Comparison of ENCODE assay signal across 17 cellular contexts in the genomic region with DNA sequence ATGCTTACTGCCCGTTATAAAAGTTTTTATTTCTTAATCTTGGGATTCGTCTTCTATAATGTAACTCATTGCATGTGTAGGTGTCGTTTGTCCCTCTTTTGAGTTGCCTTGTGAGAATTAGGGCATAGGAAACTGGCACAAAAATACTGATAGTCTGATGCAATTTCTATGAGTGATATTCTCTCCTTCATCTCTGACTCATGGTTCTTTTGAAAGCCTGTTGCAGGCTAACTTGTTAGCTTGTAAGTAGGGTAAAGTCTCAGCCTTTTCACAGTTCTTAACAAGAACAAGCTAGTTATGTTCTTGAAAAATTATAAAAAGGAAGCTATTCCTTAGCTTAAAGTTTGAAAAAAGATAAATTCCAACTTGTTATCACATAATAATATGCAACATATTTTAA.
DNase-seq lines count a peak whose midpoint lies in the region; TF ChIP-seq lines count a peak whose summit lies in the region.
"Had no signal": no experiment of that assay in that cellular context is flagged by ENCODE, and none has a peak within 500 bp of the region (broad histone marks: within the 10 kb centered on the region; RNA-seq: fewer than 3 reads in every experiment).

No MANE protein-coding gene starts in this region.

- TF ChIP-seq CTCF in retinal pigment epithelial cell (conservative IDR thresholded peaks at IDR 0.05; ENCODE audit: low read depth, low read length), result no peak

- H3K4me3 ChIP-seq in retinal pigment epithelial cell (ENCODE audit: low read length), result no peak overlapping the region
- H3K4me3 ChIP-seq: adrenal gland, mucosa of descending colon, skin epidermis, thyroid gland had no signal

- DNase-seq in HT1080 (ENCODE audit: low read depth) (peak; percentile 50), RKO (ENCODE audit: low spot score) (peak; percentile 32), fibroblast of gingiva (ENCODE audit: low read depth) (peak; percentile 78), retinal pigment epithelial cell (ENCODE audit: low read depth) (peak; percentile 6), activated T-cell treated with anti-CD3 and anti-CD28 coated beads for 4 hours (no peak), NCI-H2081 (lab: John Stamatoyannopoulos, UW) (no peak), NCI-H2227 treated with DMSO at 0.1 percent for 48 hours (lab: John Stamatoyannopoulos, UW) (no peak)
- DNase-seq: activated CD8-positive, alpha-beta memory T cell treated with anti-CD3 and anti-CD28 coated beads for 24 hours; adrenal gland; BE2C; mucosa of descending colon; NCI-H1930; NCI-H510A treated with DMSO at 0.1 percent for 48 hours; occipital lobe; thyroid gland; WERI-Rb-1 had no signal

Comparison
In these comparisons a context has a peak if more than half of its experiments do, and no peak if none do; other contexts are left out.
1. DNase-seq: peak in HT1080 (single experiment), RKO (single experiment), fibroblast of gingiva (single experiment) and retinal pigment epithelial cell (single experiment); none in activated T-cell treated with anti-CD3 and anti-CD28 coated beads for 4 hours (single experiment), NCI-H2081 (0 of 2) and NCI-H2227 treated with DMSO at 0.1 percent for 48 hours (single experiment).